16 cellular contexts compared by ENCODE assay signal in the genomic region with DNA sequence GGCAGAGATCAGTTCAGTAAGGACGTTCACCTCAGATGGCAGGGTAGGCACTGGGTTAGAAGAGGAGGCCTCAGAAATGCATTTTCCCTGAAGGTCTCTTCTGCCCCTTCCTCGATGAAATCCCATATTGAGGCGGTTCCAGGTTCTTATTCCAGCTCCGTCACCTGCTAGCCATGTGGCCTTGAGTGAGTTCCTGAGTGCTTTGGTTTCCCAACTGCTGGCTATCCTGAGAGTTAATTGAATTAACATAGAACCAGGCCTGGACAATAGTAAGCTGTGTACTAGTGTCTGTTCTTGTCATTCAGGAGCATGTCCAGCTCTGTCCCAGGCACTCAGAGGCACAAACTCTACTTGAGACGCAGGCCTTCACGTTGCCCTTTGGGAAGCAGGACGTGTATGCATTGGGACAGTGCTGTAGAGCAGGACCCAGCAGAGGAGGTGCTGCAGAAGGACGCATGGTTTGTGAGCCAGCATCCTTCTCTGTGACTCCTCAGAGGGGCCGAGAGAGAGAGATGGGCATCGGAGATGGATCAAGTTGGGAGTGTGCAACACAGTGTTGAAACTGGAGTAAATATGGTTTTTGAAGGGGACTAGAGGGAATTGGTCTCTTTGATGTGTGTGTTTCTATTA.
DNase-seq lines count a peak whose midpoint lies in the region; ATAC-seq, FAIRE-seq and TF ChIP-seq lines count a peak whose summit lies in the region.
"Had no signal": no experiment of that assay in that cellular context is flagged by ENCODE, and none has a peak within 500 bp of the region (broad histone marks: within the 10 kb centered on the region; RNA-seq: fewer than 3 reads in every experiment).

No MANE protein-coding gene starts in this region.

- H3K4me1 Mint-ChIP-seq in osteocyte (ENCODE audit: unreplicated experiment) = peaks cover 14% of the 10 kb centered on the region
- no peaks in the 10 kb centered on the region for H3K4me1 Mint-ChIP-seq in CD4-positive, alpha-beta T cell (ENCODE audit: low read depth)
- H3K4me1 Mint-ChIP-seq: B cell; CD4-positive, alpha-beta memory T cell had no signal

- H4K20me1 ChIP-seq in PC-3 (ENCODE audit: low read length) (no peaks in the 10 kb centered on the region), keratinocyte (ENCODE audit: control insufficient read depth, extremely low read depth, insufficient read depth, low read length) (no peaks in the 10 kb centered on the region)

- H3K4me3 ChIP-seq in PC-3 (ENCODE audit: low read length) = no peak overlapping the region
- H3K4me3 ChIP-seq in keratinocyte (ENCODE audit: control insufficient read depth in 2 of 3, extremely low read depth in 1 of 3, insufficient read depth in 2 of 3, low read depth in 1 of 3, low read length in 3 of 3) = no peak overlapping the region

- no peak overlapping the region for H3K4me2 ChIP-seq in PC-3 (ENCODE audit: low read length)
- H3K4me2 ChIP-seq in keratinocyte (ENCODE audit: control insufficient read depth, extremely low read depth, insufficient read depth, low read depth, low read length) = no peak overlapping the region

- intact Hi-C loops in PC-3 (cut with micrococcal nuclease) = no loop called here
- intact Hi-C loops in CD4-positive, alpha-beta T cell (cut with DNase I, micrococcal nuclease) = no loop called here

- TF ChIP-seq CTCF in GM13976 (IDR thresholded peaks at IDR 0.05; ENCODE audit: borderline replicate concordance, control extremely low read depth, extremely low read depth, insufficient read depth, missing control alignments) = no peak
- no peak for TF ChIP-seq CTCF in PC-3 (conservative IDR thresholded peaks at IDR 0.05; ENCODE audit: low read depth, low read length)
- TF ChIP-seq CTCF in keratinocyte (optimal IDR thresholded peaks at IDR 0.05 in 1 of 3, IDR thresholded peaks at IDR 0.05 in 1 of 3, conservative IDR thresholded peaks at IDR 0.05 in 1 of 3; ENCODE audit: extremely low read depth in 1 of 3, insufficient read depth in 2 of 3, low read length in 3 of 3) = no peak
- TF ChIP-seq CTCF in osteocyte (IDR thresholded peaks at IDR 0.05) = no peak
- no peak for TF ChIP-seq CTCF in CD4-positive, alpha-beta T cell (IDR thresholded peaks at IDR 0.05)

- dilution Hi-C loops in keratinocyte (cut with MboI; ENCODE audit: extremely low pct_ligation_motif_present, low sequenced_read_pairs) = no loop called here

- no peak overlapping the region for H3K27ac Mint-ChIP-seq in osteocyte (ENCODE audit: unreplicated experiment)
- no peak overlapping the region for H3K27ac Mint-ChIP-seq in CD4-positive, alpha-beta T cell
- H3K27ac Mint-ChIP-seq: B cell; CD4-positive, alpha-beta memory T cell had no signal

- no TSS peak for BruUV-seq in PC-3 (replicated peaks; lab: Mats Ljungman, UMichigan)

- H3K36me3 Mint-ChIP-seq in osteocyte (ENCODE audit: unreplicated experiment) = no peaks in the 10 kb centered on the region
- no peaks in the 10 kb centered on the region for H3K36me3 Mint-ChIP-seq in CD4-positive, alpha-beta T cell (ENCODE audit: low read depth)
- H3K36me3 Mint-ChIP-seq: CD4-positive, alpha-beta memory T cell had no signal

- CTCF ChIA-PET in PC-3 (lab: Charles Lee) = no interaction called here
- CTCF ChIA-PET in CD4-positive, alpha-beta T cell (lab: Charles Lee) = no interaction called here

- DNase-seq in GM13976 (ENCODE audit: low spot score) (peak; percentile 15), PC-3 (no peak), keratinocyte (ENCODE audit: low read depth, low spot score) (no peak), osteocyte (ENCODE audit: extremely low spot score, unreplicated experiment) (peak; percentile 66), CD1c-positive myeloid dendritic cell (ENCODE audit: extremely low spot score) (no peak), NCI-H1105 treated with DMSO at 0.1 percent for 48 hours (lab: John Stamatoyannopoulos, UW) (no peak), cerebellar nuclear complex (lab: John Stamatoyannopoulos, UW) (no peak)
- no peak for DNase-seq in CD4-positive, alpha-beta T cell
- DNase-seq: CD4-positive, alpha-beta memory T cell; GF-D8; NCI-H1048; NCI-H510A treated with DMSO at 0.1 percent for 48 hours; SHP77 treated with DMSO at 0.1 percent for 48 hours had no signal

- H3K27me3 ChIP-seq in PC-3 (ENCODE audit: low read length) (no peaks in the 10 kb centered on the region), keratinocyte (ENCODE audit: control insufficient read depth, extremely low read depth, insufficient read depth, low read length) (no peaks in the 10 kb centered on the region)
- H3K27me3 ChIP-seq in CD4-positive, alpha-beta T cell (ENCODE audit: control insufficient read depth, insufficient read depth, low read length) = no peaks in the 10 kb centered on the region

- no peaks in the 10 kb centered on the region for H3K9me2 ChIP-seq in PC-3 (replicated peaks; ENCODE audit: low read length)

- H3K9me3 ChIP-seq in PC-3 (ENCODE audit: low read length) (no peaks in the 10 kb centered on the region), keratinocyte (ENCODE audit: control insufficient read depth, low read depth, low read length) (no peaks in the 10 kb centered on the region)
- no peaks in the 10 kb centered on the region for H3K9me3 ChIP-seq in CD4-positive, alpha-beta T cell (ENCODE audit: control insufficient read depth, low read length)

- H3K79me2 ChIP-seq in PC-3 (ENCODE audit: low read length) (peaks cover 26% of the 10 kb centered on the region), keratinocyte (ENCODE audit: control insufficient read depth, insufficient read depth, low read length) (no peaks in the 10 kb centered on the region)

- peak overlapping the region; percentile 97 for H3K27ac ChIP-seq in PC-3 (ENCODE audit: low read length)
- H3K27ac ChIP-seq in keratinocyte (ENCODE audit: control insufficient read depth, insufficient read depth, low read length) = no peak overlapping the region
- H3K27ac ChIP-seq in CD4-positive, alpha-beta T cell (ENCODE audit: low read depth, low read length) = no peak overlapping the region

- H3K9ac ChIP-seq in PC-3 (ENCODE audit: low read length) (no peak overlapping the region; the same call in 1 of the 2 replicates), keratinocyte (ENCODE audit: control insufficient read depth, extremely low read depth, insufficient read depth, low read length) (no peak overlapping the region)

- POLR2A ChIA-PET in PC-3 (lab: Charles Lee; ENCODE audit: unreplicated experiment) = no interaction called here
- POLR2A ChIA-PET in CD4-positive, alpha-beta T cell (lab: Charles Lee) = no interaction called here

- peaks cover 51% of the 10 kb centered on the region for H3K4me1 ChIP-seq in PC-3 (ENCODE audit: insufficient read depth, low read length)
- H3K4me1 ChIP-seq in keratinocyte (ENCODE audit: control insufficient read depth, extremely low read depth, insufficient read depth, low read length) = peaks cover 44% of the 10 kb centered on the region

- H3K9me1 ChIP-seq in keratinocyte (ENCODE audit: control insufficient read depth, extremely low read depth, insufficient read depth, low read length) = peaks cover 3% of the 10 kb centered on the region

- H3F3A ChIP-seq in PC-3 (ENCODE audit: low read length, unreplicated experiment) = peaks cover 7% of the 10 kb centered on the region

- FAIRE-seq in keratinocyte (lab: Jason Lieb, UNC) = peak; percentile 34
- FAIRE-seq: GM12891, H1 had no signal

- in situ Hi-C loops in GM13976 (cut with MboI; ENCODE audit: low sequenced_read_pairs, unreplicated experiment) = no loop called here

- H3K9me3 Mint-ChIP-seq in osteocyte (ENCODE audit: unreplicated experiment) = no peaks in the 10 kb centered on the region
- H3K9me3 Mint-ChIP-seq in CD4-positive, alpha-beta T cell = no peaks in the 10 kb centered on the region
- H3K9me3 Mint-ChIP-seq: CD4-positive, alpha-beta memory T cell had no signal

- H3K36me3 ChIP-seq in PC-3 (ENCODE audit: low read depth, low read length) (no peaks in the 10 kb centered on the region), keratinocyte (ENCODE audit: control insufficient read depth in 2 of 2, extremely low read depth in 1 of 2, insufficient read depth in 2 of 2, low read length in 2 of 2) (no peaks in the 10 kb centered on the region)

- H3K27me3 Mint-ChIP-seq in osteocyte (ENCODE audit: unreplicated experiment) = no peaks in the 10 kb centered on the region
- H3K27me3 Mint-ChIP-seq in CD4-positive, alpha-beta T cell = peaks cover 12% of the 10 kb centered on the region

- no peak overlapping the region for H3K4me3 Mint-ChIP-seq in osteocyte (ENCODE audit: unreplicated experiment)
- H3K4me3 Mint-ChIP-seq in CD4-positive, alpha-beta T cell = no peak overlapping the region
- H3K4me3 Mint-ChIP-seq: B cell; CD4-positive, alpha-beta memory T cell had no signal

- ATAC-seq in PC-3 = no peak
- ATAC-seq in CD4-positive, alpha-beta T cell (ENCODE audit: poor library complexity) = no peak

- H2AFZ ChIP-seq in PC-3 (ENCODE audit: low read length) (no peak overlapping the region), keratinocyte (ENCODE audit: control insufficient read depth, low read length) (no peak overlapping the region)

Comparison
In these comparisons a context has a peak if more than half of its experiments do, and no peak if none do; other contexts are left out.
1. DNase-seq: peak in GM13976 (single experiment) and osteocyte (single experiment); none in PC-3 (single experiment), keratinocyte (single experiment), CD4-positive, alpha-beta T cell (0 of 10), CD1c-positive myeloid dendritic cell (single experiment), NCI-H1105 treated with DMSO at 0.1 percent for 48 hours (single experiment) and cerebellar nuclear complex (0 of 2).